In the genomic region with DNA sequence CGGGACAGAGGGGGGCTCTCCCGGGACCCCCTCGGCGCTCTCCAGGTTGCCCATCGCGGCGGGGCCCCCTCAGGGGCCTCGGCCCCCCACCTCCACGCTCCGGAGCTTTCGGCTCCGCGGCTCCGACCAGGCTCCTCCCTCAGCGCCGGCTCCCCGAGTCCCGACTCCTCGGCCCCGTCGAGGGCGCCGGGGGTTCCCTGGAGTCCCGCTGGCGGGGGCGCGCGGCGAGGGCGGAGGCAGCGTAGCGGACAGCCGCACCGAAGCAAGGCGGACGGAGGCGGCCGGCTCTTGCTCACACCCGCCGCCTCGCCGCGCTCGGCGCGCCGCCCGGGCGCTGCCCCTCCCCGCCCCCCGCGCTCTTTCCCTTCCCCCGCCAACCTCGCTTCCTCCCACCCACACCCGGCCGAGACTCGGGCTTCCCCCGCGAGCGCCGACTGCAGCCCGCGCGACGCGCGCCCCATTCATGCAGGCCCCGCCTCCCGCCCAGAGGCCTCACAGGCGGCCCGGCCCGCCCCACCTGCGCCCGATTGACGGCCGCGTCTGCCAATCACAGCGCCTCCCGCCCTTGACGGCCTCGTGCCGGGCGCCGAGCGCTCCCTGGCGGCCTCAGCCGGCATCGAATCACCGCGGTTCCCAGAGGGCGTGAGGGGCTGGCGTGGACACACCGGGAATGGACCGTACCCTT, we compare ENCODE assay signal across 1 cellular context.
TF ChIP-seq lines count a peak whose summit lies in the region.

TSS of gene FMNL3 (minus strand) at position 279 of the 685 bp plus-strand sequence. CDS start at position 54, 225 bp downstream.

TF ChIP-seq in K562, 482 proteins besides CTCF, POLR2A, EP300 and RAD21 (continued from another document and continues in another):
- no peak for TF ChIP-seq MCM2 (IDR thresholded peaks at IDR 0.05; ENCODE audit: low read depth)
- TF ChIP-seq, protein P1, sequence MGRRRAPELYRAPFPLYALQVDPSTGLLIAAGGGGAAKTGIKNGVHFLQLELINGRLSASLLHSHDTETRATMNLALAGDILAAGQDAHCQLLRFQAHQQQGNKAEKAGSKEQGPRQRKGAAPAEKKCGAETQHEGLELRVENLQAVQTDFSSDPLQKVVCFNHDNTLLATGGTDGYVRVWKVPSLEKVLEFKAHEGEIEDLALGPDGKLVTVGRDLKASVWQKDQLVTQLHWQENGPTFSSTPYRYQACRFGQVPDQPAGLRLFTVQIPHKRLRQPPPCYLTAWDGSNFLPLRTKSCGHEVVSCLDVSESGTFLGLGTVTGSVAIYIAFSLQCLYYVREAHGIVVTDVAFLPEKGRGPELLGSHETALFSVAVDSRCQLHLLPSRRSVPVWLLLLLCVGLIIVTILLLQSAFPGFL (CRISPR knock-in tag; IDR thresholded peaks at IDR 0.05): peak; percentile 86; the same call in 1 of the 2 replicates
- TF ChIP-seq DMBX1 (CRISPR knock-in tag; IDR thresholded peaks at IDR 0.05; ENCODE audit: borderline replicate concordance): 0 out of 2 replicates have a peak, but pooled peaks have one; percentile 14
- TF ChIP-seq TAL1 (IDR thresholded peaks at IDR 0.05): no peak
- TF ChIP-seq ZNF384 (IDR thresholded peaks at IDR 0.05; ENCODE audit: low read depth, low read length): no peak
- no peak for TF ChIP-seq CAMTA2 (CRISPR knock-in tag; conservative IDR thresholded peaks at IDR 0.05)
- no peak for TF ChIP-seq ELF4 (CRISPR knock-in tag; IDR thresholded peaks at IDR 0.05)
- no peak for TF ChIP-seq SMAD2 (IDR thresholded peaks at IDR 0.05; ENCODE audit: low read depth, low read length)
- TF ChIP-seq ZNF589 (CRISPR knock-in tag; IDR thresholded peaks at IDR 0.05; ENCODE audit: low read depth): peak; percentile 85; the same call in 1 of the 2 replicates
- TF ChIP-seq MCM3 (IDR thresholded peaks at IDR 0.05): no peak
- TF ChIP-seq NFE2L1 (tag; IDR thresholded peaks at IDR 0.05; ENCODE audit: borderline replicate concordance, low read depth): no peak
- no peak for TF ChIP-seq THRB (CRISPR knock-in tag; conservative IDR thresholded peaks at IDR 0.05)
- peak; percentile 100 for TF ChIP-seq MAX (CRISPR knock-in tag; IDR thresholded peaks at IDR 0.05)
- peak; percentile 88 for TF ChIP-seq NR2C2 (CRISPR knock-in tag; IDR thresholded peaks at IDR 0.05)
- no peak for TF ChIP-seq NR2C2 (tag; IDR thresholded peaks at IDR 0.05)
- TF ChIP-seq ZNF436 (CRISPR knock-in tag; IDR thresholded peaks at IDR 0.05): no peak
- TF ChIP-seq, protein P2, sequence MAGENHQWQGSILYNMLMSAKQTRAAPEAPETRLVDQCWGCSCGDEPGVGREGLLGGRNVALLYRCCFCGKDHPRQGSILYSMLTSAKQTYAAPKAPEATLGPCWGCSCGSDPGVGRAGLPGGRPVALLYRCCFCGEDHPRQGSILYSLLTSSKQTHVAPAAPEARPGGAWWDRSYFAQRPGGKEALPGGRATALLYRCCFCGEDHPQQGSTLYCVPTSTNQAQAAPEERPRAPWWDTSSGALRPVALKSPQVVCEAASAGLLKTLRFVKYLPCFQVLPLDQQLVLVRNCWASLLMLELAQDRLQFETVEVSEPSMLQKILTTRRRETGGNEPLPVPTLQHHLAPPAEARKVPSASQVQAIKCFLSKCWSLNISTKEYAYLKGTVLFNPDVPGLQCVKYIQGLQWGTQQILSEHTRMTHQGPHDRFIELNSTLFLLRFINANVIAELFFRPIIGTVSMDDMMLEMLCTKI (IDR thresholded peaks at IDR 0.05; ENCODE audit: partially characterized antibody): no peak
- peak; percentile 44 for TF ChIP-seq SMAD4 (CRISPR knock-in tag; conservative IDR thresholded peaks at IDR 0.05)
- TF ChIP-seq ELF2 (CRISPR knock-in tag; IDR thresholded peaks at IDR 0.05): no peak
- TF ChIP-seq RBFOX2 (IDR thresholded peaks at IDR 0.05; ENCODE audit: low read depth, low read length): peak; percentile 79
- peak; percentile 95 for TF ChIP-seq STAG1 (CRISPR knock-in tag; IDR thresholded peaks at IDR 0.05; ENCODE audit: borderline replicate concordance)
- TF ChIP-seq, protein P3, sequence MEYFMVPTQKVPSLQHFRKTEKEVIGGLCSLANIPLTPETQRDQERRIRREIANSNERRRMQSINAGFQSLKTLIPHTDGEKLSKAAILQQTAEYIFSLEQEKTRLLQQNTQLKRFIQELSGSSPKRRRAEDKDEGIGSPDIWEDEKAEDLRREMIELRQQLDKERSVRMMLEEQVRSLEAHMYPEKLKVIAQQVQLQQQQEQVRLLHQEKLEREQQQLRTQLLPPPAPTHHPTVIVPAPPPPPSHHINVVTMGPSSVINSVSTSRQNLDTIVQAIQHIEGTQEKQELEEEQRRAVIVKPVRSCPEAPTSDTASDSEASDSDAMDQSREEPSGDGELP (CRISPR knock-in tag; IDR thresholded peaks at IDR 0.05; ENCODE audit: borderline replicate concordance): peak; percentile 89
- TF ChIP-seq ZNF121 (CRISPR knock-in tag; conservative IDR thresholded peaks at IDR 0.05): no peak
- 0 out of 2 replicates have a peak, but pooled peaks have one; percentile 29 for TF ChIP-seq SIN3B (IDR thresholded peaks at IDR 0.05; ENCODE audit: low read depth)
- peak; percentile 88; the same call in 1 of the 2 replicates for TF ChIP-seq TGIF2 (CRISPR knock-in tag; IDR thresholded peaks at IDR 0.05)
- TF ChIP-seq BHLHE40 (IDR thresholded peaks at IDR 0.05; ENCODE audit: low read length): peak; percentile 83
- TF ChIP-seq, protein P4, sequence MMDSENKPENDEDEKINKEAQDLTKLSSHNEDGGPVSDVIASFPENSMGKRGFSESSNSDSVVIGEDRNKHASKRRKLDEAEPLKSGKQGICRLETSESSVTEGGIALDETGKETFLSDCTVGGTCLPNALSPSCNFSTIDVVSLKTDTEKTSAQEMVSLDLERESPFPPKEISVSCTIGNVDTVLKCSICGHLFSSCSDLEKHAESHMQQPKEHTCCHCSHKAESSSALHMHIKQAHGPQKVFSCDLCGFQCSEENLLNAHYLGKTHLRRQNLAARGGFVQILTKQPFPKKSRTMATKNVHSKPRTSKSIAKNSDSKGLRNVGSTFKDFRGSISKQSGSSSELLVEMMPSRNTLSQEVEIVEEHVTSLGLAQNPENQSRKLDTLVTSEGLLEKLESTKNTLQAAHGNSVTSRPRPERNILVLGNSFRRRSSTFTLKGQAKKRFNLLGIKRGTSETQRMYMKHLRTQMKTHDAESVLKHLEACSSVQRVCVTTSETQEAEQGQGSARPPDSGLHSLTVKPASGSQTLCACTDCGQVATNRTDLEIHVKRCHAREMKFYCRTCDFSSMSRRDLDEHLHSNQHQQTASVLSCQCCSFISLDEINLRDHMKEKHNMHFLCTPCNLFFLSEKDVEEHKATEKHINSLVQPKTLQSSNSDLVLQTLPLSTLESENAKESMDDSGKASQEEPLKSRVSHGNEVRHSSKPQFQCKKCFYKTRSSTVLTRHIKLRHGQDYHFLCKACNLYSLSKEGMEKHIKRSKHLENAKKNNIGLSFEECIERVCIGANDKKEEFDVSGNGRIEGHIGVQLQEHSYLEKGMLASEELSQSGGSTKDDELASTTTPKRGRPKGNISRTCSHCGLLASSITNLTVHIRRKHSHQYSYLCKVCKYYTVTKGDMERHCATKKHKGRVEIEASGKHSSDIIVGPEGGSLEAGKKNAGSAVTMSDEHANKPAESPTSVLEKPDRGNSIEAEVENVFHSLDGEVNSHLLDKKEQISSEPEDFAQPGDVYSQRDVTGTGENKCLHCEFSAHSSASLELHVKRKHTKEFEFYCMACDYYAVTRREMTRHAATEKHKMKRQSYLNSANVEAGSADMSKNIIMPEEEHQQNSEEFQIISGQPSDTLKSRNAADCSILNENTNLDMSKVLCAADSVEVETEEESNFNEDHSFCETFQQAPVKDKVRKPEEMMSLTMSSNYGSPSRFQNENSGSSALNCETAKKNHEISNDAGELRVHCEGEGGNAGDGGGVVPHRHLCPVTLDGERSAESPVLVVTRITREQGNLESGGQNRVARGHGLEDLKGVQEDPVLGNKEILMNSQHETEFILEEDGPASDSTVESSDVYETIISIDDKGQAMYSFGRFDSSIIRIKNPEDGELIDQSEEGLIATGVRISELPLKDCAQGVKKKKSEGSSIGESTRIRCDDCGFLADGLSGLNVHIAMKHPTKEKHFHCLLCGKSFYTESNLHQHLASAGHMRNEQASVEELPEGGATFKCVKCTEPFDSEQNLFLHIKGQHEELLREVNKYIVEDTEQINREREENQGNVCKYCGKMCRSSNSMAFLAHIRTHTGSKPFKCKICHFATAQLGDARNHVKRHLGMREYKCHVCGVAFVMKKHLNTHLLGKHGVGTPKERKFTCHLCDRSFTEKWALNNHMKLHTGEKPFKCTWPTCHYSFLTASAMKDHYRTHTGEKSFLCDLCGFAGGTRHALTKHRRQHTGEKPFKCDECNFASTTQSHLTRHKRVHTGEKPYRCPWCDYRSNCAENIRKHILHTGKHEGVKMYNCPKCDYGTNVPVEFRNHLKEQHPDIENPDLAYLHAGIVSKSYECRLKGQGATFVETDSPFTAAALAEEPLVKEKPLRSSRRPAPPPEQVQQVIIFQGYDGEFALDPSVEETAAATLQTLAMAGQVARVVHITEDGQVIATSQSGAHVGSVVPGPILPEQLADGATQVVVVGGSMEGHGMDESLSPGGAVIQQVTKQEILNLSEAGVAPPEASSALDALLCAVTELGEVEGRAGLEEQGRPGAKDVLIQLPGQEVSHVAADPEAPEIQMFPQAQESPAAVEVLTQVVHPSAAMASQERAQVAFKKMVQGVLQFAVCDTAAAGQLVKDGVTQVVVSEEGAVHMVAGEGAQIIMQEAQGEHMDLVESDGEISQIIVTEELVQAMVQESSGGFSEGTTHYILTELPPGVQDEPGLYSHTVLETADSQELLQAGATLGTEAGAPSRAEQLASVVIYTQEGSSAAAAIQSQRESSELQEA (IDR thresholded peaks at IDR 0.05; ENCODE audit: low read depth): no peak
- no peak for TF ChIP-seq MED1 (CRISPR knock-in tag; IDR thresholded peaks at IDR 0.05; ENCODE audit: borderline replicate concordance)
- TF ChIP-seq ZKSCAN8 (CRISPR knock-in tag; IDR thresholded peaks at IDR 0.05): no peak
- no peak for TF ChIP-seq ZNF57 (CRISPR knock-in tag; IDR thresholded peaks at IDR 0.05)
- TF ChIP-seq ZNF561 (CRISPR knock-in tag; conservative IDR thresholded peaks at IDR 0.05): no peak
- no peak for TF ChIP-seq TFAM (CRISPR knock-in tag; conservative IDR thresholded peaks at IDR 0.05)
- TF ChIP-seq MYNN (IDR thresholded peaks at IDR 0.05): no peak
- TF ChIP-seq MYNN (CRISPR knock-in tag; IDR thresholded peaks at IDR 0.05): no peak
